Comparison of ENCODE assay signal across 1 cellular context in the genomic region with DNA sequence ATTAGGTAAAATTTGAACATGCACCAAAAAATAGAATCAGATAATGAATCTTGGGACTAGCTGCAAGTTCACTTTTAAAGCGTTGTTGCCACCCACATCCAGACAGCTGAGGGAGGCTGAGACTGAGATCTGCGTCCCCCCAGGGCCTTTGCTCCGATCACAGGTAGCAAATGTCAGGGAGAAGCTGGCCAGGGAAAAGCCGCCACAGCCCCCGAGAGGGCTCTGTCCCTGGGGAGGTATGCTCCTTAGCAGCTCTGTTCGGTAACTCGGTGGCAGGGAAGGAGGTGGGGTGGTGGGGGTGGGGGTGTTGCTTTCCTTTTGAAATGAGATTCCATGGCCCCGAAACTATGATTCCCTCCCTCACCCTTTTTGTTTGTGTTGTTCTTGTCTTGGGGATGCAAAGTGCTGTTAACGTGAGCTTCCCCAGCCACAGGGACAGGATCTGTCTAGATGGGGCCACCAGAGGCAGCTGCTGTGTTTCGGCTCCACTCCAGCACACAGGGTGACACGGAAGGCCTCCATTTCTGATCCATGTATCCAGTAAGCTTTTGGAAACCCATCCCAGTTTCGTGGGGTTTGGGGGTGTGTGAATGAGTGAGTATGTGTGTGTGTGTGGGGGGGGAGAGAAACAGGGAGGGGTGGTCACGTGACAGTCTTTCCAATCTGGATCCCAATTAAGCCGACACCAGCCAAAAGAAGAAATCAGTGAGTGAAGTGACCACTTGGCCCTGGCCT.
A peak's percentile ranks its signal among the peaks of the same experiment; 100 is the strongest.
TF ChIP-seq lines count a peak whose summit lies in the region.

No MANE protein-coding gene starts in this region.

TF ChIP-seq in HepG2, 621 proteins besides CTCF, POLR2A, EP300 and RAD21:
- TF ChIP-seq, protein P1, sequence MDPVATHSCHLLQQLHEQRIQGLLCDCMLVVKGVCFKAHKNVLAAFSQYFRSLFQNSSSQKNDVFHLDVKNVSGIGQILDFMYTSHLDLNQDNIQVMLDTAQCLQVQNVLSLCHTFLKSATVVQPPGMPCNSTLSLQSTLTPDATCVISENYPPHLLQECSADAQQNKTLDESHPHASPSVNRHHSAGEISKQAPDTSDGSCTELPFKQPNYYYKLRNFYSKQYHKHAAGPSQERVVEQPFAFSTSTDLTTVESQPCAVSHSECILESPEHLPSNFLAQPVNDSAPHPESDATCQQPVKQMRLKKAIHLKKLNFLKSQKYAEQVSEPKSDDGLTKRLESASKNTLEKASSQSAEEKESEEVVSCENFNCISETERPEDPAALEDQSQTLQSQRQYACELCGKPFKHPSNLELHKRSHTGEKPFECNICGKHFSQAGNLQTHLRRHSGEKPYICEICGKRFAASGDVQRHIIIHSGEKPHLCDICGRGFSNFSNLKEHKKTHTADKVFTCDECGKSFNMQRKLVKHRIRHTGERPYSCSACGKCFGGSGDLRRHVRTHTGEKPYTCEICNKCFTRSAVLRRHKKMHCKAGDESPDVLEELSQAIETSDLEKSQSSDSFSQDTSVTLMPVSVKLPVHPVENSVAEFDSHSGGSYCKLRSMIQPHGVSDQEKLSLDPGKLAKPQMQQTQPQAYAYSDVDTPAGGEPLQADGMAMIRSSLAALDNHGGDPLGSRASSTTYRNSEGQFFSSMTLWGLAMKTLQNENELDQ (CRISPR knock-in tag; IDR thresholded peaks at IDR 0.05; ENCODE audit: borderline replicate concordance), result no peak
- peak; percentile 79; the same call in 1 of the 2 replicates for TF ChIP-seq RAD51 (IDR thresholded peaks at IDR 0.05; ENCODE audit: borderline replicate concordance)
- TF ChIP-seq, protein P2, sequence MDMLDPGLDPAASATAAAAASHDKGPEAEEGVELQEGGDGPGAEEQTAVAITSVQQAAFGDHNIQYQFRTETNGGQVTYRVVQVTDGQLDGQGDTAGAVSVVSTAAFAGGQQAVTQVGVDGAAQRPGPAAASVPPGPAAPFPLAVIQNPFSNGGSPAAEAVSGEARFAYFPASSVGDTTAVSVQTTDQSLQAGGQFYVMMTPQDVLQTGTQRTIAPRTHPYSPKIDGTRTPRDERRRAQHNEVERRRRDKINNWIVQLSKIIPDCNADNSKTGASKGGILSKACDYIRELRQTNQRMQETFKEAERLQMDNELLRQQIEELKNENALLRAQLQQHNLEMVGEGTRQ (IDR thresholded peaks at IDR 0.05; ENCODE audit: low read depth, low read length), result peak; percentile 48; the same call in 1 of the 2 replicates
- TF ChIP-seq, protein P2 (CRISPR knock-in tag; IDR thresholded peaks at IDR 0.05; ENCODE audit: borderline replicate concordance), result no peak
- TF ChIP-seq ZNF891 (CRISPR knock-in tag; IDR thresholded peaks at IDR 0.05), result no peak
TF ChIP-seq in HepG2: peak in this region for 2.
